24 cellular contexts compared by ENCODE assay signal in the genomic region with DNA sequence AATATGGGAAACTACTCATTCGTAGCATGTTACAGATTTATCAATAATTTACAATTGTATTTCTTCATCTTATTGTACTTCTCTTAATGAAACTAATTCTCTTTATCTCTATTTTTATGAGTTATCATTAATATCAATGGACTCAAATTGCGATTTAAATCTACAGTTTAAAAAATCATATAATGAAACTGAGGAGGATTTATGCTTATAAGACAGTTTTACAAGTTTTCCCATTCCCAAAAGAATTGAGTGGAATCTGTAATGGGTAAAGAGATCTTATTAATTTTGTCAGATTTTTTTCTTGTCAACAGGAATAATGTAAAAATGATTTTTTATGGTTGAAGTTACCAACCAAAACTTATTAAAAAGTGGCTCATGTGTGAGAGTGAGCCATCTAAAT.
DNase-seq lines count a peak whose midpoint lies in the region; ATAC-seq, FAIRE-seq and TF ChIP-seq lines count a peak whose summit lies in the region.
"Had no signal": no experiment of that assay in that cellular context is flagged by ENCODE, and none has a peak within 500 bp of the region (broad histone marks: within the 10 kb centered on the region; RNA-seq: fewer than 3 reads in every experiment).

No MANE protein-coding gene starts in this region.

- H3F3A ChIP-seq in SK-N-SH (replicated peaks; ENCODE audit: insufficient read depth) = peaks cover 4% of the 10 kb centered on the region

- H3K36me3 ChIP-seq in SK-N-SH (replicated peaks in 1 of 2; ENCODE audit: control insufficient read depth in 1 of 2, insufficient read depth in 2 of 2, low read length in 1 of 2) = peaks cover 0 to 4% of the 10 kb centered on the region in 2 experiments
- no peaks in the 10 kb centered on the region for H3K36me3 ChIP-seq in K562 (ENCODE audit: control insufficient read depth, insufficient read depth, low read length)
- H3K36me3 ChIP-seq: BLaER1 treated with 17β-estradiol and CSF1 and Interleukin-3, amounts not matched to agents 10 nM and 100 nM had no signal

- TF ChIP-seq RAD21 in SK-N-SH (IDR thresholded peaks at IDR 0.05; ENCODE audit: low read length) (no peak), K562 (CRISPR knock-in tag; conservative IDR thresholded peaks at IDR 0.05 in 1 of 2, IDR thresholded peaks at IDR 0.05 in 1 of 2) (no peak)

- H3K79me2 ChIP-seq in SK-N-SH (ENCODE audit: insufficient read depth) = no peaks in the 10 kb centered on the region
- H3K79me2 ChIP-seq in K562 (ENCODE audit: control insufficient read depth, insufficient read depth, low read length) = no peaks in the 10 kb centered on the region

- H3K27ac ChIP-seq in SK-N-SH (ENCODE audit: low read depth in 2 of 2, low read length in 1 of 2) (no peak overlapping the region), K562 (ENCODE audit: extremely low read depth, low read depth, low read length) (no peak overlapping the region)
- H3K27ac ChIP-seq: 22Rv1; A549; BLaER1 treated with 17β-estradiol and CSF1 and Interleukin-3, amounts not matched to agents 10 nM and 100 nM; C4-2B had no signal

- H3K4me2 ChIP-seq in SK-N-SH = no peak overlapping the region
- no peak overlapping the region for H3K4me2 ChIP-seq in K562 (ENCODE audit: insufficient read depth, low read length)
- H3K4me2 ChIP-seq: A549; BLaER1 treated with 17β-estradiol and CSF1 and Interleukin-3, amounts not matched to agents 10 nM and 100 nM had no signal

- WGBS in SK-N-SH (ENCODE audit: low lambda C conversion rate) = 7% methylated on average over 2 of the region's 2 CpGs
- WGBS in K562 (ENCODE audit: insufficient coverage, low coverage, missing lambda C conversion rate) = 7% methylated on average over 2 of the region's 2 CpGs

- H3K9ac ChIP-seq in SK-N-SH = no peak overlapping the region
- no peak overlapping the region for H3K9ac ChIP-seq in K562 (ENCODE audit: insufficient read depth in 1 of 2, low read depth in 2 of 2, low read length in 2 of 2)
- H3K9ac ChIP-seq: BLaER1 treated with 17β-estradiol and CSF1 and Interleukin-3, amounts not matched to agents 10 nM and 100 nM had no signal

- DNase-seq in SK-N-SH (no peak), D721Med (ENCODE audit: insufficient read length, low spot score) (no peak), K562 (ENCODE audit: extremely low read depth in 1 of 4, low spot score in 3 of 4) (no peak), iPS-NIHi7 (ENCODE audit: extremely low spot score) (no peak)
- DNase-seq: AML-193; Caco-2; Calu3; CD4-positive, alpha-beta T cell; CD8-positive, alpha-beta T cell; DMS 273 treated with DMSO at 0.1 percent for 48 hours; DMS153; DMS53; DMS79; DND-41; EL; GDM1 had no signal

- no peaks in the 10 kb centered on the region for H3K4me1 ChIP-seq in SK-N-SH (ENCODE audit: control insufficient read depth in 1 of 2, insufficient read depth in 2 of 2, low read depth in 1 of 2, low read length in 1 of 2)
- H3K4me1 ChIP-seq in K562 (replicated peaks in 1 of 2; ENCODE audit: control insufficient read depth in 2 of 2, insufficient read depth in 2 of 2, low read length in 2 of 2) = no peaks in the 10 kb centered on the region
- H3K4me1 ChIP-seq: A549 had no signal

- H3K9me3 ChIP-seq in SK-N-SH = peaks cover 4% of the 10 kb centered on the region; the same call in 1 of the 2 replicates
- no peaks in the 10 kb centered on the region for H3K9me3 ChIP-seq in K562 (replicated peaks; ENCODE audit: control insufficient read depth, insufficient read depth, low read depth, low read length)
- H3K9me3 ChIP-seq: A549, Caco-2 had no signal

- H3K9me1 ChIP-seq in K562 (ENCODE audit: control insufficient read depth, insufficient read depth, low read length) = no peaks in the 10 kb centered on the region

- CTCF ChIA-PET in SK-N-SH (lab: Yijun Ruan, JAX) = interaction anchor here (1.7 to 2.9 kb wide), 3 partner anchors 9 to 438 kb away, joined by 4 to 27 read pairs (median 14); no protein-coding TSS in a partner anchor
- CTCF ChIA-PET in K562 (lab: Yijun Ruan, JAX; ENCODE audit: low intra/inter-chr PET ratio) = no interaction called here

- in situ Hi-C loops in K562 (cut with MboI) = no loop called here

- TF ChIP-seq EP300 in SK-N-SH (IDR thresholded peaks at IDR 0.05; ENCODE audit: borderline replicate concordance in 1 of 2, low read depth in 1 of 2, low read length in 1 of 2) (no peak), K562 (IDR thresholded peaks at IDR 0.05; ENCODE audit: low read length) (no peak)

- H3K27me3 ChIP-seq in SK-N-SH (ENCODE audit: insufficient read depth) (no peaks in the 10 kb centered on the region), K562 (ENCODE audit: control insufficient read depth in 2 of 2, insufficient read depth in 2 of 2, low read length in 2 of 2) (no peaks in the 10 kb centered on the region)
- H3K27me3 ChIP-seq: BLaER1 treated with 17β-estradiol and CSF1 and Interleukin-3, amounts not matched to agents 10 nM and 100 nM had no signal

- ATAC-seq in SK-N-SH treated with all-trans-retinoic acid at 6 μM for 48 hours = no peak
- ATAC-seq in K562 = no peak
- ATAC-seq: A549; CD8-positive, alpha-beta T cell; GM12878 had no signal

- no peak for TF ChIP-seq CTCF in SK-N-SH (IDR thresholded peaks at IDR 0.05)
- no peak for TF ChIP-seq CTCF in D721Med (IDR thresholded peaks at IDR 0.05; ENCODE audit: insufficient read depth, missing control alignments)
- no peak for TF ChIP-seq CTCF in K562 (IDR thresholded peaks at IDR 0.05 in 2 of 3, conservative IDR thresholded peaks at IDR 0.05 in 1 of 3; ENCODE audit: insufficient read depth in 2 of 3, low read depth in 1 of 3, low read length in 3 of 3)

- 0 out of 2 replicates have a peak overlapping the region, but pooled peaks have one; percentile 4 for H2AFZ ChIP-seq in SK-N-SH (ENCODE audit: low read depth)
- no peak overlapping the region for H2AFZ ChIP-seq in K562 (ENCODE audit: low read depth, low read length)

- no peak for TF ChIP-seq POLR2A in K562 (conservative IDR thresholded peaks at IDR 0.05)

- H3K4me3 ChIP-seq in SK-N-SH (ENCODE audit: low read depth in 2 of 2, low read length in 1 of 2) (no peak overlapping the region), K562 (no peak overlapping the region)
- H3K4me3 ChIP-seq: A549; BLaER1 treated with 17β-estradiol and CSF1 and Interleukin-3, amounts not matched to agents 10 nM and 100 nM; GM12878 had no signal

- no TSS peak for BruUV-seq in K562 (replicated peaks; lab: Mats Ljungman, UMichigan)

- H4K20me1 ChIP-seq in SK-N-SH (ENCODE audit: insufficient read depth) (no peaks in the 10 kb centered on the region), K562 (replicated peaks; ENCODE audit: control insufficient read depth, insufficient read depth, low read length) (0 out of 2 replicates have a peak, but pooled peaks cover 3% of the 10 kb centered on the region)
- H4K20me1 ChIP-seq: BLaER1 treated with 17β-estradiol and CSF1 and Interleukin-3, amounts not matched to agents 10 nM and 100 nM had no signal

- intact Hi-C loops in K562 (cut with micrococcal nuclease) = loop anchor here (10.0 kb wide), 1 partner anchor 232 kb away; no protein-coding TSS in a partner anchor

- peak; percentile 78 for FAIRE-seq in D721Med (lab: Jason Lieb, UNC)
- FAIRE-seq in K562 (lab: Jason Lieb, UNC) = no peak
- FAIRE-seq: A549, GM12878, GM12892, GM18507 had no signal

- H3K9me2 ChIP-seq in SK-N-SH = no peaks in the 10 kb centered on the region

- POLR2A ChIA-PET in SK-N-SH (lab: Yijun Ruan, JAX) (no interaction called here), K562 (lab: Yijun Ruan, JAX) (no interaction called here)

TF ChIP-seq in SK-N-SH, 30 proteins besides CTCF, POLR2A, EP300 and RAD21:
- no peak for TF ChIP-seq TAF1 (IDR thresholded peaks at IDR 0.05; ENCODE audit: borderline replicate concordance, low read depth, low read length)
- TF ChIP-seq GATA2 (CRISPR knock-in tag; IDR thresholded peaks at IDR 0.05) = no peak
- no peak for TF ChIP-seq FOXM1 (IDR thresholded peaks at IDR 0.05; ENCODE audit: low read depth)
- TF ChIP-seq FOSL2 (IDR thresholded peaks at IDR 0.05; ENCODE audit: borderline replicate concordance, low read depth) = no peak
- no peak for TF ChIP-seq JUND (IDR thresholded peaks at IDR 0.05)
TF ChIP-seq in SK-N-SH: peak in this region for 0.

TF ChIP-seq in SK-N-SH treated with all-trans-retinoic acid at 6 μM for 48 hours, 23 proteins besides CTCF, POLR2A, EP300 and RAD21 (continues in another document):
- no peak for TF ChIP-seq OSR1 (CRISPR knock-in tag; IDR thresholded peaks at IDR 0.05)
- TF ChIP-seq BACH2 (CRISPR knock-in tag; IDR thresholded peaks at IDR 0.05; ENCODE audit: borderline replicate concordance) = no peak
- no peak for TF ChIP-seq ZNF565 (CRISPR knock-in tag; conservative IDR thresholded peaks at IDR 0.05; ENCODE audit: low read depth)
- no peak for TF ChIP-seq ARNTL (CRISPR knock-in tag; IDR thresholded peaks at IDR 0.05; ENCODE audit: borderline replicate concordance, low read depth)
- no peak for TF ChIP-seq CSDC2 (CRISPR knock-in tag; IDR thresholded peaks at IDR 0.05)

TF ChIP-seq in K562, 482 proteins besides CTCF, POLR2A, EP300 and RAD21:
- TF ChIP-seq, protein P1, sequence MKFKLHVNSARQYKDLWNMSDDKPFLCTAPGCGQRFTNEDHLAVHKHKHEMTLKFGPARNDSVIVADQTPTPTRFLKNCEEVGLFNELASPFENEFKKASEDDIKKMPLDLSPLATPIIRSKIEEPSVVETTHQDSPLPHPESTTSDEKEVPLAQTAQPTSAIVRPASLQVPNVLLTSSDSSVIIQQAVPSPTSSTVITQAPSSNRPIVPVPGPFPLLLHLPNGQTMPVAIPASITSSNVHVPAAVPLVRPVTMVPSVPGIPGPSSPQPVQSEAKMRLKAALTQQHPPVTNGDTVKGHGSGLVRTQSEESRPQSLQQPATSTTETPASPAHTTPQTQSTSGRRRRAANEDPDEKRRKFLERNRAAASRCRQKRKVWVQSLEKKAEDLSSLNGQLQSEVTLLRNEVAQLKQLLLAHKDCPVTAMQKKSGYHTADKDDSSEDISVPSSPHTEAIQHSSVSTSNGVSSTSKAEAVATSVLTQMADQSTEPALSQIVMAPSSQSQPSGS (CRISPR knock-in tag; IDR thresholded peaks at IDR 0.05) = no peak
- TF ChIP-seq NCOA2 (IDR thresholded peaks at IDR 0.05; ENCODE audit: partially characterized antibody in 2 of 2) (no peak), ZNF316 (IDR thresholded peaks at IDR 0.05) (peak; percentile 82), C11orf30 (IDR thresholded peaks at IDR 0.05; ENCODE audit: low read depth) (peak; percentile 60)
